8 cellular contexts compared by ENCODE assay signal in the genomic region with DNA sequence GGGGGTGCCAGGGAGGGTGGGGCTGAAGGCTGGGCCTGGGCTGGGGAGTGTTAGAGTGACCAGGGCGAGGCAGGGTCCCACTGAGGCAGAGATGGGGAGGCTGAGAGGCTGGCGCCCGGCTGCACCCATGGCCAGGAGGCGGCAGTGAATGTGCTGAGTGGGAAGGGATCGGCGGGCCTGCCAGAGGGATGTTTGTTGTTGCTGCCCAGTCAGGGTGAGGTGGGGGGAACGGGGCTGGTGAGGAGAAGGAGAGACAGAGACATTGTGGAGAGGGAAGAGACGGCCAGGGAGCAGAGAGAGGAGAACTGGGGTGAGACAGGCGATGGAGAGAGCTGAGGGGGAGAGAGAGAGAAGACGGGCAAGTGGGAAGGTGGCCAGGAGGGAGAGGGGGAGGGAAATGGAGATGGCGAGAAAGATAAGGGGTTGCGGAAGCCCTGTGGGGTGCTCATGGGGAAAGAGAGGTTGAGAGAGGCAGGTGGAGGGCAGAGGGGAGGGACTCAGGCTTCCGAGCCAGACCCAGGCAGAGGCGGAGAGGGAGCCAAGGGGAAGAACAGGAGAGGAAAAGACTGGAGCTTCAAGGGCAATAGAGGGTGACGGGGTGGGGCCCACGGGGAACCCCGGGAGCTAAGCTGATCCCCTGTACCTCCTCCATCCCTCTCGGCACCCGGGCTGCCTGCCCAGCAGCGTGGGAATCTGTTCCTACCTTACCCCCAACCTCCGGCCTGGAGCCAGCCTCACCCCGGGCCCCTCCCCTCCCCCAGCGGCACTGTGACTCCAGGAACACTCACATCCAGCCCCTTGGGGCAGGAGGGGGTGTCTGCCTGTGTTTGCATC. TPM values are rescaled to one million over a fixed set of nuclear protein-coding genes. Genes with fewer than 3 reads are reported as not detected.
DNase-seq lines count a peak whose midpoint lies in the region; ATAC-seq and TF ChIP-seq lines count a peak whose summit lies in the region.

No MANE protein-coding gene starts in this region.

- intact Hi-C loops in mammary epithelial cell (cut with micrococcal nuclease) (loop anchor here (1.0 to 2.0 kb wide), 3 partner anchors 19 to 75 kb away; a partner anchor contains a TSS), left colon (cut with DNase I, micrococcal nuclease) (no loop called here)

- H4K91ac ChIP-seq in H9 (ENCODE audit: insufficient read length, low read depth, low read length): no peak overlapping the region

- CTCF ChIA-PET in mammary epithelial cell (lab: Charles Lee; ENCODE audit: low non-redundant PET): interaction anchor here (1.9 kb wide), 1 partner anchor 11 kb away, joined by 5 read pairs; no protein-coding TSS in a partner anchor

- ATAC-seq in T-helper 17 cell (peak; percentile 73), left colon (peak; percentile 28), GM21786 (IDR thresholded peaks at IDR 0.05; ENCODE audit: unreplicated experiment) (no peak), HG02973 (IDR thresholded peaks at IDR 0.05; ENCODE audit: unreplicated experiment) (no peak)
- peak; percentile 35 to 44 for ATAC-seq in stimulated activated naive B cell treated with anti-CD40 and anti-IgM and Interleukin-4, amounts not matched to agents 10 μg/mL and 1 μg/mL and 100 μg/mL, for 72 hours (replicated peaks)

- H3K4me1 Mint-ChIP-seq in H9 (peaks cover 14 to 29% of the 10 kb centered on the region in 2 experiments), T-helper 17 cell (peaks cover 22% of the 10 kb centered on the region)
- H3K4me1 Mint-ChIP-seq in stimulated activated naive B cell treated with anti-CD40 and anti-IgM and Interleukin-4, amounts not matched to agents 10 μg/mL and 1 μg/mL and 100 μg/mL, for 72 hours: peaks cover 9 to 26% of the 10 kb centered on the region in 2 donors

- H4K20me1 ChIP-seq in H9 (ENCODE audit: control insufficient read depth, insufficient read depth, insufficient read length) (no peaks in the 10 kb centered on the region), mammary epithelial cell (ENCODE audit: insufficient read depth, low read length) (no peaks in the 10 kb centered on the region)

- H2AFZ ChIP-seq in H9 (ENCODE audit: low read length) (no peak overlapping the region), mammary epithelial cell (ENCODE audit: low read depth, low read length) (peak overlapping the region; percentile 80)

- peak overlapping the region; percentile 22 for H3K18ac ChIP-seq in H9 (ENCODE audit: insufficient read length, low read depth, low read length)

- H3K36me3 Mint-ChIP-seq in H9 (ENCODE audit: insufficient read depth in 1 of 3, low read depth in 3 of 3) (peaks cover 14 to 29% (median 28%) of the 10 kb centered on the region in 3 experiments; a peak in 6 of 7 replicates), T-helper 17 cell (ENCODE audit: low read depth) (peaks cover 4% of the 10 kb centered on the region)
- H3K36me3 Mint-ChIP-seq in stimulated activated naive B cell treated with anti-CD40 and anti-IgM and Interleukin-4, amounts not matched to agents 10 μg/mL and 1 μg/mL and 100 μg/mL, for 72 hours: peaks cover 30 to 42% of the 10 kb centered on the region in 2 donors

- peak overlapping the region; percentile 47 to 67 (median 53) for H3K4me3 ChIP-seq in mammary epithelial cell (replicated peaks in 1 of 3; ENCODE audit: insufficient read depth in 1 of 3, low read depth in 2 of 3, low read length in 3 of 3)

- no peak overlapping the region for H2BK5ac ChIP-seq in H9 (ENCODE audit: insufficient read length, low read length)

- H3K14ac ChIP-seq in H9 (ENCODE audit: insufficient read depth, low read length): peak overlapping the region; percentile 44; the same call in 1 of the 2 replicates

- H3K27ac ChIP-seq in H9 (ENCODE audit: insufficient read length, low read depth, low read length): no peak overlapping the region
- H3K27ac ChIP-seq in mammary epithelial cell (ENCODE audit: insufficient read depth, low read depth, low read length): peak overlapping the region; percentile 51

- TF ChIP-seq CTCF in H9 (conservative IDR thresholded peaks at IDR 0.05): no peak
- TF ChIP-seq CTCF in mammary epithelial cell (conservative IDR thresholded peaks at IDR 0.05 in 1 of 2, IDR thresholded peaks at IDR 0.05 in 1 of 2; ENCODE audit: extremely low read depth in 1 of 2, insufficient read depth in 1 of 2, low read depth in 1 of 2, low read length in 2 of 2): peak in 1 of 2 donors; percentile 26

- BruUV-seq in mammary epithelial cell (replicated peaks; lab: Mats Ljungman, UMichigan): no TSS peak

- in situ Hi-C loops in mammary epithelial cell (cut with MboI; ENCODE audit: low sequenced_read_pairs in 2 of 2): no loop called here

- H3K4me2 ChIP-seq in H9 (ENCODE audit: insufficient read depth, insufficient read length, low read length) (peak overlapping the region; percentile 80), mammary epithelial cell (ENCODE audit: insufficient read depth, low read depth, low read length) (peak overlapping the region; percentile 84)

- H3K79me2 ChIP-seq in H9 (ENCODE audit: insufficient read depth, low read length) (no peaks in the 10 kb centered on the region), mammary epithelial cell (ENCODE audit: insufficient read depth, low read length) (no peaks in the 10 kb centered on the region)

- no peaks in the 10 kb centered on the region for H3K4me1 ChIP-seq in H9 (ENCODE audit: insufficient read depth, low read length)
- peaks cover 26% of the 10 kb centered on the region for H3K4me1 ChIP-seq in mammary epithelial cell (ENCODE audit: insufficient read depth, low read length)

- no peak overlapping the region for H4K5ac ChIP-seq in H9 (ENCODE audit: insufficient read length, low read depth, low read length)

- no peak overlapping the region for H3K9ac ChIP-seq in H9 (ENCODE audit: extremely low read depth, insufficient read length, low read length)
- H3K9ac ChIP-seq in mammary epithelial cell (ENCODE audit: insufficient read depth, low read length): peak overlapping the region; percentile 44

- dilution Hi-C loops in mammary epithelial cell (cut with HindIII; ENCODE audit: low sequenced_read_pairs): loop anchor here (5.0 kb wide), 1 partner anchor 156 kb away; no protein-coding TSS in a partner anchor

- peak overlapping the region in 2 of 3 experiments; percentile 18 to 57; a peak in 2 of 7 replicates for H3K27ac Mint-ChIP-seq in H9
- H3K27ac Mint-ChIP-seq in T-helper 17 cell: peak overlapping the region; percentile 96
- peak overlapping the region; percentile 7 for H3K27ac Mint-ChIP-seq in stimulated activated naive B cell treated with anti-CD40 and anti-IgM and Interleukin-4, amounts not matched to agents 10 μg/mL and 1 μg/mL and 100 μg/mL, for 72 hours

- H4K8ac ChIP-seq in H9 (replicated peaks; ENCODE audit: insufficient read length, low read depth, low read length): no peak overlapping the region

- H3K9me3 ChIP-seq in H9 (ENCODE audit: control insufficient read depth, low read depth, low read length): no peaks in the 10 kb centered on the region
- H3K9me3 ChIP-seq in T-helper 17 cell (ENCODE audit: control insufficient read depth, low read length, poor library complexity, severe bottlenecking): no peaks in the 10 kb centered on the region
- no peaks in the 10 kb centered on the region for H3K9me3 ChIP-seq in mammary epithelial cell (replicated peaks; ENCODE audit: insufficient read depth, low read length)

- H3K79me1 ChIP-seq in H9 (ENCODE audit: insufficient read depth, low read depth, low read length, poor library complexity, severe bottlenecking): no peaks in the 10 kb centered on the region

- no peak overlapping the region for H3K4ac ChIP-seq in H9 (ENCODE audit: low read depth, low read length)

- no peak overlapping the region for H2BK15ac ChIP-seq in H9 (ENCODE audit: low read depth, low read length)

- no CpG with 5 or more reads among the region's 23 CpGs for WGBS in H9 (ENCODE audit: extremely low coverage, insufficient read length, low lambda C conversion rate)
- WGBS in mammary epithelial cell (ENCODE audit: low coverage, missing lambda C conversion rate): 20% methylated on average over 1 of the region's 23 CpGs

- H3K27me3 Mint-ChIP-seq in H9 (ENCODE audit: low read depth): no peaks in the 10 kb centered on the region
- H3K27me3 Mint-ChIP-seq in T-helper 17 cell: no peaks in the 10 kb centered on the region
- no peaks in the 10 kb centered on the region for H3K27me3 Mint-ChIP-seq in stimulated activated naive B cell treated with anti-CD40 and anti-IgM and Interleukin-4, amounts not matched to agents 10 μg/mL and 1 μg/mL and 100 μg/mL, for 72 hours

- DNase-seq in H9 (peak; percentile 39), T-helper 17 cell (no peak), mammary epithelial cell (no peak), left colon (peak; percentile 56 to 57), dedifferentiated amniotic fluid mesenchymal stem cell (ENCODE audit: extremely low spot score) (no peak)
- DNase-seq in stimulated activated naive B cell treated with anti-CD40 and anti-IgM and Interleukin-4, amounts not matched to agents 10 μg/mL and 1 μg/mL and 100 μg/mL, for 72 hours: no peak

- H2BK12ac ChIP-seq in H9 (ENCODE audit: insufficient read length, low read depth, low read length): no peak overlapping the region

- H3K9me3 Mint-ChIP-seq in H9: no peaks in the 10 kb centered on the region
- no peaks in the 10 kb centered on the region for H3K9me3 Mint-ChIP-seq in stimulated activated naive B cell treated with anti-CD40 and anti-IgM and Interleukin-4, amounts not matched to agents 10 μg/mL and 1 μg/mL and 100 μg/mL, for 72 hours

- no peak overlapping the region for H3K23ac ChIP-seq in H9 (ENCODE audit: insufficient read length, low read depth, low read length)

- H3T11ph ChIP-seq in H9 (ENCODE audit: low read length): no peak overlapping the region

- H3K23me2 ChIP-seq in H9 (ENCODE audit: insufficient read length, low read depth, low read length, poor library complexity, severe bottlenecking): peaks cover 11% of the 10 kb centered on the region

- H2BK20ac ChIP-seq in H9 (ENCODE audit: low read depth, low read length, poor library complexity, severe bottlenecking): no peak overlapping the region

- H3K4me3 Mint-ChIP-seq in H9: peak overlapping the region; percentile 48 to 84
- peak overlapping the region; percentile 98 for H3K4me3 Mint-ChIP-seq in T-helper 17 cell
- H3K4me3 Mint-ChIP-seq in stimulated activated naive B cell treated with anti-CD40 and anti-IgM and Interleukin-4, amounts not matched to agents 10 μg/mL and 1 μg/mL and 100 μg/mL, for 72 hours: peak overlapping the region; percentile 51 to 71

- H2AK5ac ChIP-seq in H9 (ENCODE audit: insufficient read length, low read length): no peak overlapping the region

- no peak overlapping the region for H2BK120ac ChIP-seq in H9 (ENCODE audit: low read depth, low read length, poor library complexity, severe bottlenecking)

- H3K27me3 ChIP-seq in H9 (ENCODE audit: insufficient read depth, low read length) (no peaks in the 10 kb centered on the region), mammary epithelial cell (ENCODE audit: insufficient read depth, low read length) (no peaks in the 10 kb centered on the region)

- H3K36me3 ChIP-seq in mammary epithelial cell (ENCODE audit: insufficient read depth, low read length): peaks cover 7% of the 10 kb centered on the region

- no peak overlapping the region for H3K56ac ChIP-seq in H9 (ENCODE audit: insufficient read length, low read depth, low read length)

RNA-seq across cellular contexts. Expression of a gene that starts 0.7 kb away (rescaled TPM):
- 0.86 and 0.96 TPM in 2 replicates for total RNA-seq in H9 (2021)
- total RNA-seq in T-helper 17 cell: 1 to 10 TPM; 3.4 to 4.8 TPM
- 1 to 10 TPM; 5.2 to 5.8 TPM for total RNA-seq in mammary epithelial cell
- 0.93 TPM for polyA plus RNA-seq in mammary epithelial cell
- 0.67 TPM for polyA minus RNA-seq in mammary epithelial cell
- total RNA-seq in left colon: 10 to 100 TPM; 28.7 to 94.9 TPM

RNA-seq across cellular contexts. Expression of a gene that starts 11.8 kb away (rescaled TPM):
- total RNA-seq in H9 (2021) (70.5 and 74.7 TPM in 2 replicates), T-helper 17 cell (10 to 100 TPM; 24.1 to 27.9 TPM), mammary epithelial cell (10 to 100 TPM; 39.2 to 50.6 TPM), left colon (10 to 100 TPM; 43.6 to 48.9 TPM)
- polyA plus RNA-seq in mammary epithelial cell: 76.9 TPM
- 50.3 TPM for polyA minus RNA-seq in mammary epithelial cell

RNA-seq across cellular contexts. Expression of a gene that starts 15.1 kb away (rescaled TPM):
- total RNA-seq in H9 (2021): not detected in 2 replicates
- not detected for total RNA-seq in T-helper 17 cell
- not detected for total RNA-seq in mammary epithelial cell
- polyA plus RNA-seq in mammary epithelial cell: not detected
- polyA minus RNA-seq in mammary epithelial cell: not detected
- not detected for total RNA-seq in left colon

RNA-seq across cellular contexts. Expression of a gene that starts 30.2 kb away (rescaled TPM):
- total RNA-seq in H9 (2021) (21.1 and 28.3 TPM in 2 replicates), T-helper 17 cell (10 to 100 TPM; 13.2 to 14.7 TPM), mammary epithelial cell (10 to 100 TPM; 13.5 to 36.5 TPM), left colon (10 to 100 TPM; 17.3 to 20.4 TPM)
- 25.1 TPM for polyA plus RNA-seq in mammary epithelial cell
- 27.0 TPM for polyA minus RNA-seq in mammary epithelial cell

RNA-seq across cellular contexts. Expression of a gene that starts 30.7 kb away (rescaled TPM):
- total RNA-seq in H9 (2021) (58.7 and 62.1 TPM in 2 replicates), T-helper 17 cell (10 to 100 TPM; 12.0 to 13.0 TPM), mammary epithelial cell (10 to 100 TPM; 16.5 to 17.3 TPM), left colon (10 to 100 TPM; 11.8 to 12.7 TPM)
- 26.3 TPM for polyA plus RNA-seq in mammary epithelial cell
- polyA minus RNA-seq in mammary epithelial cell: 26.2 TPM

Comparison
In these comparisons a context has a peak if more than half of its experiments do, and no peak if none do; other contexts are left out.
1. DNase-seq: peak in H9 (single experiment) and left colon (2 of 2); none in T-helper 17 cell (0 of 3), mammary epithelial cell (single experiment), stimulated activated naive B cell treated with anti-CD40 and anti-IgM and Interleukin-4, amounts not matched to agents 10 μg/mL and 1 μg/mL and 100 μg/mL, for 72 hours (single experiment) and dedifferentiated amniotic fluid mesenchymal stem cell (single experiment).
2. H3K27ac Mint-ChIP-seq: peak in every context shown above with its lines; median percentile 96 in T-helper 17 cell; 38 in H9; 7 in stimulated activated naive B cell treated with anti-CD40 and anti-IgM and Interleukin-4, amounts not matched to agents 10 μg/mL and 1 μg/mL and 100 μg/mL, for 72 hours.
3. ATAC-seq: peak in T-helper 17 cell (single experiment), left colon (single experiment) and stimulated activated naive B cell treated with anti-CD40 and anti-IgM and Interleukin-4, amounts not matched to agents 10 μg/mL and 1 μg/mL and 100 μg/mL, for 72 hours (2 of 2); none in GM21786 (single experiment) and HG02973 (single experiment).
4. RNA of a gene that starts 0.7 kb away (total RNA-seq): 28.7 to 94.9 TPM in left colon; 5.2 to 5.8 TPM in mammary epithelial cell, 3.4 to 4.8 TPM in T-helper 17 cell and 0.86 to 0.96 TPM in H9; every median in the first group is over 4 times any median in the second.
5. Peak in every context shown above with its lines, with median percentiles within 50 percentile points of each other: H3K4me3 Mint-ChIP-seq.